11 cellular contexts compared by ENCODE assay signal in the genomic region with DNA sequence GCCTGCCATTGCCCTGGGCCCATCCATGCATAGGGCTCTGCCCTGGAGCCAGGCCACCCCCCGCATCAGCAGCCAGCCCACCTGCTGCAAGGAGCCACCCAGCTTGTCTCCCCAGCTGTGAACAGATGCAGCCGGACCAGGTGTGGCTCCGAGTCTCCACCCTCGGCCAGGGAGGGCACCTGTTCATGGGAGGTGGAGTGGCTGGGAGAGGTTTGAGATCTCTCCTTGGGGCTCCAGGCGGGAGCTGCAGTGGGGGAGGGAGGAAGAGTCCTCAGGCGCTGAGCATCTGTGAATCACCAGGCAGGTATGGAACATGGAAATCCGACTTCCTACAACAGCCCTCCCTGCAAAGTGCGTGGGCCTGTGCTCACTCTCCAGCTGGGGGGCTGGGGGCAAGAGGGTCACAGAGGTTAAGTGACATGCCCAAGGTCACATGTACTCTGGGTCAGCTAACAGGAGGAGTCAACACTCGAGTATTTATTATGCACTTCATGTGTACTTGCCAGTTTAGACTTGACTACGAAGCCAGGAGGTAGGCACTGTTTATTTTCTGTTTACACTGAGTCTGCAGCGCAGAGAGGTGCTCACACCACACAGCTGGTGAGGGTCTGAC. TPM values are rescaled to one million over a fixed set of nuclear protein-coding genes. Genes with fewer than 3 reads are reported as not detected.
DNase-seq lines count a peak whose midpoint lies in the region; ATAC-seq and TF ChIP-seq lines count a peak whose summit lies in the region.
"Had no signal": no experiment of that assay in that cellular context is flagged by ENCODE, and none has a peak within 500 bp of the region (broad histone marks: within the 10 kb centered on the region; RNA-seq: fewer than 3 reads in every experiment).

No MANE protein-coding gene starts in this region.

- peak overlapping the region in 1 of 2 experiments; percentile 53; a peak in 2 of 4 replicates for H4K8ac ChIP-seq in IMR-90 (ENCODE audit: low read depth in 2 of 2, low read length in 2 of 2)

- intact Hi-C loops in IMR-90 (cut with micrococcal nuclease): no loop called here
- intact Hi-C loops in left colon (cut with DNase I, micrococcal nuclease): no loop called here
- intact Hi-C loops in stomach (cut with DNase I; ENCODE audit: low total_unique reads): no loop called here

- peak overlapping the region; percentile 41; the same call in 1 of the 2 replicates for H4K91ac ChIP-seq in IMR-90 (ENCODE audit: insufficient read depth, low read depth, low read length)

- H3K9me3 Mint-ChIP-seq in WTC11: no peaks in the 10 kb centered on the region

- peak overlapping the region; percentile 77 for H3K4ac ChIP-seq in IMR-90 (ENCODE audit: low read depth, low read length)

- H2BK15ac ChIP-seq in IMR-90 (ENCODE audit: low read depth, low read length): no peak overlapping the region; the same call in 2 of the 3 replicates

- CTCF ChIA-PET in IMR-90 (lab: Yijun Ruan, JAX): interaction anchor here (1.3 kb wide), 1 partner anchor 9 kb away, joined by 3 read pairs; a partner anchor contains a TSS
- CTCF ChIA-PET in WTC11 (lab: Charles Lee): interaction anchor here (0.8 to 2.3 kb wide), 7 partner anchors 9 to 328 kb away, joined by 3 to 14 read pairs (median 6); a partner anchor contains a TSS

- no TSS peak for BruUV-seq in IMR-90 (replicated peaks; lab: Mats Ljungman, UMichigan)

- peak overlapping the region; percentile 20; the same call in 1 of the 2 replicates for H3K4me2 ChIP-seq in BLaER1
- peak overlapping the region; percentile 60; the same call in 1 of the 2 replicates for H3K4me2 ChIP-seq in IMR-90 (ENCODE audit: low read depth, low read length)
- no peak overlapping the region for H3K4me2 ChIP-seq in MM.1S (ENCODE audit: low read depth, low read length)

- dilution Hi-C loops in IMR-90 (cut with HindIII; ENCODE audit: low sequenced_read_pairs, unreplicated experiment): no loop called here

- no peaks in the 10 kb centered on the region for H3F3A ChIP-seq in MM.1S (ENCODE audit: insufficient read depth, low read length)

- TF ChIP-seq CTCF in IMR-90 (conservative IDR thresholded peaks at IDR 0.05; ENCODE audit: low read depth, low read length): no peak
- no peak for TF ChIP-seq CTCF in WTC11 (IDR thresholded peaks at IDR 0.05)
- no peak for TF ChIP-seq CTCF in stomach (IDR thresholded peaks at IDR 0.05)
- TF ChIP-seq CTCF in MM.1S (IDR thresholded peaks at IDR 0.05; ENCODE audit: low read length): no peak

- H3K4me3 Mint-ChIP-seq in WTC11: no peak overlapping the region

- H3K79me1 ChIP-seq in IMR-90 (ENCODE audit: low read depth in 1 of 2, low read length in 2 of 2): no peaks in the 10 kb centered on the region

- H3K79me2 ChIP-seq in MM.1S (ENCODE audit: low read length): no peaks in the 10 kb centered on the region

- H4K20me1 ChIP-seq in BLaER1 (peaks cover 24% of the 10 kb centered on the region), IMR-90 (ENCODE audit: insufficient read depth, low read length) (no peaks in the 10 kb centered on the region), MM.1S (ENCODE audit: insufficient read depth, low read length) (no peaks in the 10 kb centered on the region)

- ATAC-seq in IMR-90 (ENCODE audit: low read depth): peak; percentile 75
- peak; percentile 5; the same call in 1 of the 2 replicates for ATAC-seq in WTC11
- peak; percentile 55 for ATAC-seq in left colon
- ATAC-seq: Right ventricle myocardium inferior had no signal

- no peak overlapping the region; the same call in 1 of the 2 replicates for H3K14ac ChIP-seq in IMR-90 (replicated peaks; ENCODE audit: low read depth, low read length)

- WGBS in IMR-90 (ENCODE audit: extremely low coverage in 2 of 2, insufficient read length in 1 of 2), 2 experiments: 14% methylated on average over 2 of the region's 11 CpGs; no CpG with 5 or more reads in 1 of the 2 experiments
- WGBS in stomach, 5 donors: 30 to 40% (median 36%) methylated on average over 7 to 11 of the region's 11 CpGs

- TF ChIP-seq POLR2A in IMR-90 (IDR thresholded peaks at IDR 0.05; ENCODE audit: low read depth, low read length): no peak
- TF ChIP-seq POLR2A in stomach (IDR thresholded peaks at IDR 0.05): no peak

- peak overlapping the region; percentile 46; the same call in 1 of the 2 replicates for H2BK20ac ChIP-seq in IMR-90 (ENCODE audit: low read depth, low read length)

- H3K9me1 ChIP-seq in IMR-90 (ENCODE audit: insufficient read depth, low read length): peaks cover 9% of the 10 kb centered on the region

- H3K27me3 ChIP-seq in BLaER1 (peaks cover 54% of the 10 kb centered on the region), IMR-90 (ENCODE audit: control insufficient read depth, insufficient read depth, low read length) (peaks cover 15% of the 10 kb centered on the region; the same call in 1 of the 2 replicates), HAP-1 (ENCODE audit: low read depth) (peaks cover 10% of the 10 kb centered on the region), stomach (peaks cover 0 to 100% (median 40%) of the 10 kb centered on the region in 3 donors), MM.1S (replicated peaks; ENCODE audit: insufficient read depth, low read length) (peaks cover 71% of the 10 kb centered on the region)

- DNase-seq in IMR-90 (peak; percentile 71), WTC11 (ENCODE audit: low spot score) (no peak), left colon (peak; percentile 73 to 77), HAP-1 (ENCODE audit: low spot score in 2 of 2) (no peak), stomach (no peak), MM.1S (no peak), SIG-M5 treated with dmso at 0.1 percent for 504 hours (lab: John Stamatoyannopoulos, UW; ENCODE audit: unreplicated experiment) (no peak)

- H3K36me3 Mint-ChIP-seq in WTC11: no peaks in the 10 kb centered on the region

- H3K9me3 ChIP-seq in BLaER1: no peaks in the 10 kb centered on the region
- no peaks in the 10 kb centered on the region for H3K9me3 ChIP-seq in IMR-90 (ENCODE audit: control insufficient read depth, insufficient read depth, low read length)
- H3K9me3 ChIP-seq in HAP-1: no peaks in the 10 kb centered on the region
- no peaks in the 10 kb centered on the region for H3K9me3 ChIP-seq in stomach
- no peaks in the 10 kb centered on the region for H3K9me3 ChIP-seq in MM.1S (replicated peaks; ENCODE audit: insufficient read depth, low read length)

- H3K56ac ChIP-seq in IMR-90 (ENCODE audit: extremely low read depth, insufficient read depth, low read length): no peak overlapping the region

- in situ Hi-C loops in IMR-90 (cut with MboI; ENCODE audit: low sequenced_read_pairs): loop anchor here (25.0 kb wide), 1 partner anchor 348 kb away; a partner anchor contains a TSS
- in situ Hi-C loops in HAP-1 (cut with MboI; ENCODE audit: low sequenced_read_pairs): no loop called here

- TF ChIP-seq EP300 in stomach (IDR thresholded peaks at IDR 0.05): no peak

- H2BK120ac ChIP-seq in IMR-90 (ENCODE audit: low read depth, low read length): peak overlapping the region; percentile 85

- TF ChIP-seq RAD21 in IMR-90 (IDR thresholded peaks at IDR 0.05; ENCODE audit: low read length): no peak

- H3K36me3 ChIP-seq in BLaER1: no peaks in the 10 kb centered on the region
- no peaks in the 10 kb centered on the region for H3K36me3 ChIP-seq in IMR-90 (ENCODE audit: control insufficient read depth, insufficient read depth, low read length)
- no peaks in the 10 kb centered on the region for H3K36me3 ChIP-seq in HAP-1 (replicated peaks)
- no peaks in the 10 kb centered on the region for H3K36me3 ChIP-seq in stomach
- no peaks in the 10 kb centered on the region for H3K36me3 ChIP-seq in MM.1S (replicated peaks; ENCODE audit: insufficient read depth, low read length)
- H3K36me3 ChIP-seq: cardiac muscle cell had no signal

- peak overlapping the region; percentile 20; the same call in 1 of the 2 replicates for H3K18ac ChIP-seq in IMR-90 (ENCODE audit: low read depth, low read length)

- H3K23ac ChIP-seq in IMR-90 (ENCODE audit: low read depth, low read length): no peak overlapping the region

- peak overlapping the region; percentile 60 for H2AK9ac ChIP-seq in IMR-90 (replicated peaks; ENCODE audit: low read depth, low read length, poor library complexity)

- H3K4me1 ChIP-seq in BLaER1 (peaks cover 34% of the 10 kb centered on the region), IMR-90 (ENCODE audit: control insufficient read depth, insufficient read depth, low read length) (peaks cover 12% of the 10 kb centered on the region), HAP-1 (no peaks in the 10 kb centered on the region; the same call in 1 of the 2 replicates), stomach (peaks cover 21 to 39% (median 38%) of the 10 kb centered on the region in 4 donors), MM.1S (ENCODE audit: low read length) (no peaks in the 10 kb centered on the region)

- H3K27ac ChIP-seq in BLaER1 (no peak overlapping the region), IMR-90 (ENCODE audit: insufficient read depth, low read length) (no peak overlapping the region), stomach (no peak overlapping the region), MM.1S (ENCODE audit: low read length) (no peak overlapping the region)
- H3K27ac ChIP-seq: C4-2B, cardiac muscle cell had no signal

- H4K5ac ChIP-seq in IMR-90 (ENCODE audit: low read depth, low read length): peak overlapping the region; percentile 8; the same call in 1 of the 2 replicates

- peaks cover 9% of the 10 kb centered on the region for H3K4me1 Mint-ChIP-seq in WTC11

- H2BK5ac ChIP-seq in IMR-90 (ENCODE audit: low read depth, low read length, poor library complexity, severe bottlenecking): peak overlapping the region; percentile 41

- POLR2A ChIA-PET in IMR-90 (lab: Charles Lee; ENCODE audit: unreplicated experiment): no interaction called here
- POLR2A ChIA-PET in WTC11 (lab: Charles Lee): no interaction called here

- H3K9ac ChIP-seq in BLaER1 (no peak overlapping the region), IMR-90 (ENCODE audit: low read depth, low read length) (no peak overlapping the region), MM.1S (ENCODE audit: low read length) (no peak overlapping the region)

- H2AK5ac ChIP-seq in IMR-90 (ENCODE audit: low read depth, low read length): peak overlapping the region; percentile 54; the same call in 1 of the 2 replicates

- H3K4me3 ChIP-seq in BLaER1 (no peak overlapping the region), IMR-90 (ENCODE audit: insufficient read depth, low read depth, low read length) (no peak overlapping the region), HAP-1 (no peak overlapping the region), stomach (no peak overlapping the region), MM.1S (ENCODE audit: low read length) (no peak overlapping the region)
- H3K4me3 ChIP-seq: cardiac muscle cell had no signal

- peak overlapping the region; percentile 89 for H3K27ac Mint-ChIP-seq in WTC11

- H3K9me2 ChIP-seq in MM.1S (replicated peaks; ENCODE audit: insufficient read depth, low read length): no peaks in the 10 kb centered on the region

- H2AFZ ChIP-seq in IMR-90 (replicated peaks; ENCODE audit: low read length, poor library complexity) (peak overlapping the region; percentile 84), MM.1S (ENCODE audit: low read length) (no peak overlapping the region)

- H3K27me3 Mint-ChIP-seq in WTC11 (ENCODE audit: low read depth): peaks cover 72% of the 10 kb centered on the region

RNA-seq across cellular contexts. Expression of a gene that starts 4.8 kb away (rescaled TPM):
- total RNA-seq in IMR-90 (2012; rRNA removed) (not detected in 2 replicates), WTC11 (2021) (0.21 to 0.23 TPM in 2 of 3 replicates, not detected in the other), left colon (1 to 10 TPM; 2.7 to 6.2 TPM), stomach (1 to 10 TPM in 1 of 5 donors, not detected in 4; 9.6 TPM)
- polyA plus RNA-seq in IMR-90 (2012; rRNA removed) (not detected in 2 replicates), stomach (under 1 TPM in 1 of 3 donors, not detected in 2; 0.25 TPM)
- 0.08 TPM in 1 of 2 replicates, not detected in the other for polyA plus RNA-seq in IMR-90 (2012; cell fraction: cytosol; rRNA removed)
- 0.22 and 0.33 TPM in 2 replicates for polyA plus RNA-seq in IMR-90 (2012; cell fraction: nucleus; rRNA removed; ENCODE audit: low replicate concordance)
- total RNA-seq: cardiac muscle cell had no signal
- polyA plus RNA-seq: cardiac muscle cell had no signal

RNA-seq across cellular contexts. Expression of a gene that starts 8.5 kb away (rescaled TPM):
- total RNA-seq in IMR-90 (2012; rRNA removed) (14.0 and 15.3 TPM in 2 replicates), WTC11 (2021) (35.2 to 52.5 TPM (median 36.7 TPM) in 3 replicates), left colon (10 to 100 TPM; 29.4 to 32.6 TPM), stomach (10 to 100 TPM in 4 of 5 donors, 1 to 10 TPM in 1; 6.4 to 86.0 (median 27.9) TPM)
- polyA plus RNA-seq in IMR-90 (2012; rRNA removed) (18.5 and 23.3 TPM in 2 replicates), stomach (10 to 100 TPM in 2 of 3 donors, 1 to 10 TPM in 1; 7.6 to 17.2 (median 15.6) TPM)
- 18.5 and 21.4 TPM in 2 replicates for polyA plus RNA-seq in IMR-90 (2012; cell fraction: cytosol; rRNA removed)
- polyA plus RNA-seq in IMR-90 (2012; cell fraction: nucleus; rRNA removed; ENCODE audit: low replicate concordance): 113 and 229 TPM in 2 replicates

RNA-seq across cellular contexts. Expression of a gene that starts 21.3 kb away (rescaled TPM):
- total RNA-seq in IMR-90 (2012; rRNA removed): 1.3 and 1.7 TPM in 2 replicates
- polyA plus RNA-seq in IMR-90 (2012; rRNA removed): 4.2 and 4.6 TPM in 2 replicates
- polyA plus RNA-seq in IMR-90 (2012; cell fraction: cytosol; rRNA removed): 3.1 and 5.7 TPM in 2 replicates
- 32.3 and 65.2 TPM in 2 replicates for polyA plus RNA-seq in IMR-90 (2012; cell fraction: nucleus; rRNA removed; ENCODE audit: low replicate concordance)
- total RNA-seq in WTC11 (2021): 0.73 to 1.1 TPM (median 0.87 TPM) in 3 replicates
- total RNA-seq in left colon: 100 to 1,000 TPM; 142 to 178 TPM
- total RNA-seq in stomach: 100 to 1,000 TPM in 3 of 5 donors, 10 to 100 TPM in 2; 33.2 to 413 (median 301) TPM
- 100 to 1,000 TPM in 1 of 3 donors, 10 to 100 TPM in 2; 58.0 to 128 (median 64.8) TPM for polyA plus RNA-seq in stomach

RNA-seq across cellular contexts. Expression of a gene that starts 51.7 kb away (rescaled TPM):
- 8.1 and 10.9 TPM in 2 replicates for total RNA-seq in IMR-90 (2012; rRNA removed)
- polyA plus RNA-seq in IMR-90 (2012; rRNA removed): 22.3 and 23.0 TPM in 2 replicates
- 23.1 and 35.9 TPM in 2 replicates for polyA plus RNA-seq in IMR-90 (2012; cell fraction: cytosol; rRNA removed)
- polyA plus RNA-seq in IMR-90 (2012; cell fraction: nucleus; rRNA removed; ENCODE audit: low replicate concordance): 23.6 and 41.8 TPM in 2 replicates
- 47.8 to 51.1 TPM (median 50.3 TPM) in 3 replicates for total RNA-seq in WTC11 (2021)
- 10 to 100 TPM; 73.9 to 86.3 TPM for total RNA-seq in left colon
- total RNA-seq in stomach: 100 to 1,000 TPM in 1 of 5 donors, 10 to 100 TPM in 3, 1 to 10 TPM in 1; 8.5 to 668 (median 21.0) TPM
- polyA plus RNA-seq in stomach: 10 to 100 TPM; 18.9 to 23.8 (median 20.9) TPM

RNA-seq across cellular contexts. Expression of a gene that starts 58.8 kb away (rescaled TPM):
- 0.18 and 0.28 TPM in 2 replicates for total RNA-seq in IMR-90 (2012; rRNA removed)
- polyA plus RNA-seq in IMR-90 (2012; rRNA removed): 1.9 and 2.4 TPM in 2 replicates
- 1.4 and 2.4 TPM in 2 replicates for polyA plus RNA-seq in IMR-90 (2012; cell fraction: cytosol; rRNA removed)
- 7.8 and 21.5 TPM in 2 replicates for polyA plus RNA-seq in IMR-90 (2012; cell fraction: nucleus; rRNA removed; ENCODE audit: low replicate concordance)
- 0.05 to 0.18 TPM (median 0.17 TPM) in 3 replicates for total RNA-seq in WTC11 (2021)
- total RNA-seq in left colon: 1 to 10 TPM; 3.6 to 4.6 TPM
- 1 to 10 TPM in 2 of 5 donors, under 1 TPM in 1, not detected in 2; 0.55 to 4.5 (median 1.3) TPM for total RNA-seq in stomach
- 10 to 100 TPM in 1 of 3 donors, under 1 TPM in 2; 0.75 to 24.9 (median 0.76) TPM for polyA plus RNA-seq in stomach

Comparison
In these comparisons a context has a peak if more than half of its experiments do, and no peak if none do; other contexts are left out.
1. ATAC-seq: peak in every context shown above with its lines; median percentile 75 in IMR-90; 55 in left colon; 5 in WTC11.
2. DNase-seq: peak in IMR-90 (single experiment) and left colon (2 of 2); none in WTC11 (single experiment), HAP-1 (0 of 2), stomach (single experiment), MM.1S (single experiment) and SIG-M5 treated with dmso at 0.1 percent for 504 hours (single experiment).
3. RNA of a gene that starts 21.3 kb away (total RNA-seq): 33.2 to 413 TPM in stomach and 142 to 178 TPM in left colon; 1.3 to 1.7 TPM in IMR-90 and 0.73 to 1.1 TPM in WTC11; every median in the first group is over 10 times any median in the second.